In the genomic region with DNA sequence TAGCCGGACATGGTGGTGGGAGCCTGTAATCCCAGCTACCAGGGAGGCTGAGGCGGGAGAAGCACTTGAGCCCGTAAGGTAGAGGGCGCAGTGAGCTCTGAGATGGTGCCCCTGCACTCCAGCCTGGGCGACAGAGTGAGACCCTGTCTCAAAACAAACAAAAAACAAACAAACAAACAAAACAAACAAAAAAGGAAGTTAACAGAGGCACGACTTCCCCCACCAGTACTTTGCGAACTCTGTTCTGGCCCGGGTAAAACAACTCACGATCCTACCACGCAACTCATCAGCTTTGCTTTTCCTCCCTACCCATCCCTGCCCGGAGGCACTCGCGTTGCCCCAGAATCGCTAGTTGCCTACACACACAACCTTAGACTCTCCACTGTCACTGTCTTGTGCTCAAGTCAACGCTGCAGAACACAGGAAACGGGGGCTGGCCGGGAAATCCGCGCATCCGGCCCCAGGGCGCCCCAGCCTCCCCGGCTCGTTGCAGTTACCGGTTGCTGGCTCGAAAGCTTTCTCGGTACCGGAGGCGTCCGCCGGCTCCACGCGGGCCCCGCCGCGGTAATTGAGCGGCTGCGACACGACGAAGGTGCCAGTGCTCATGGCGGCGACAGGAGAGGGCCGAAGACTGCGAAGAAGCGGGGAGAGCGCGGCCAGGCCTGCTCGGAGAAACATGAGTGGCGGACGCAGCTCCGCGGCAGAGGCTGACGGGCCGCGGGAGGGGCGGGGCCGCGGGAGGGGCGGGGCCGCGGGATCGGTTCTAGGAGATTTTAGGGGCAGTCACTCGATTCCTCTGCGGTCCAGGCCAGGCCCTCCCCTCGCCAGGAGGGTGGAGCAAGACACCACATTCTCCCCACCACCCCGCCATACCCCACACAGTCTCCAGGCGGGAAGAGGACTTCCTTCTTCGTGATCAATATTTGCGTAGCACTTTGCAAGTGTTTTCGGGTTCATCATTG, we compare ENCODE assay signal across 8 cellular contexts. TPM values are rescaled to one million over a fixed set of nuclear protein-coding genes. Genes with fewer than 3 reads are reported as not detected.
DNase-seq lines count a peak whose midpoint lies in the region; ATAC-seq lines count a peak whose summit lies in the region.

ALDH9A1 (minus strand) TSS at position 682 of the 962 bp plus-strand sequence; CDS start at position 678, 4 bp downstream.

- no peaks in the 10 kb centered on the region for H3K9me3 Mint-ChIP-seq in memory B cell

- peak; percentile 79 for DNase-seq in Caki2 (ENCODE audit: low read depth)
- DNase-seq in HT1080 (ENCODE audit: low read depth) = peak; percentile 87
- peak; percentile 85 for DNase-seq in NK-92 treated with Interleukin-12 subunit alpha and Interleukin-12 subunit beta, amount 100 ng/mL, for 24 hours (lab: John Stamatoyannopoulos, UW)
- peak; percentile 93 for DNase-seq in activated CD8-positive, alpha-beta memory T cell treated with anti-CD3 and anti-CD28 coated beads for 24 hours
- peak; percentile 78 for DNase-seq in effector CD8-positive, alpha-beta T cell (lab: John Stamatoyannopoulos, UW)
- DNase-seq in memory B cell (ENCODE audit: low spot score in 2 of 2) = peak; percentile 72 to 83
- peak; percentile 79 for DNase-seq in stimulated activated CD8-positive, alpha-beta memory T cell treated with anti-CD3 and anti-CD28 coated beads, Interleukin-12 subunit alpha, Interleukin-12 subunit beta, amount 100 ng/mL, for 24 hours (ENCODE audit: extremely low read depth)

- H3K36me3 Mint-ChIP-seq in memory B cell = peaks cover 6% of the 10 kb centered on the region

- peaks cover 14% of the 10 kb centered on the region for H3K4me1 Mint-ChIP-seq in memory B cell

- H3K4me3 Mint-ChIP-seq in memory B cell = peak within 1 kb of the TSS; percentile 99

- in situ Hi-C loops in Caki2 (cut with HindIII; ENCODE audit: low pct_unique_long_range_greater_than_20kb, low sequenced_read_pairs) = no loop called here

- no peaks in the 10 kb centered on the region for H3K27me3 Mint-ChIP-seq in memory B cell

- ATAC-seq in GM21367 (IDR thresholded peaks at IDR 0.05; ENCODE audit: unreplicated experiment) (peak; percentile 92), memory B cell (ENCODE audit: low read depth) (peak; percentile 84)

- H3K27ac Mint-ChIP-seq in memory B cell = peak within 1 kb of the TSS; percentile 96

RNA-seq across cellular contexts. Expression of gene ALDH9A1, which starts in this region (rescaled TPM):
- total RNA-seq in Caki2 (2014; rRNA removed; shearing (Covaris generic); ENCODE audit: low replicate concordance) = 117 and 126 TPM in 2 replicates
- total RNA-seq in HT1080 (2014; rRNA removed; shearing (Covaris generic)) = 61.2 and 62.1 TPM in 2 replicates
- 78.8 and 79.1 TPM in 2 replicates for polyA plus RNA-seq in HT1080 (2015; cell fraction: cytosol; rRNA removed)
- polyA plus RNA-seq in HT1080 (2015; cell fraction: nucleus; rRNA removed) = 83.8 and 91.3 TPM in 2 replicates

Comparison
In these comparisons a context has a peak if more than half of its experiments do, and no peak if none do; other contexts are left out.
1. Peak in every context shown above with its lines: DNase-seq and ATAC-seq.